9 cellular contexts compared by ENCODE assay signal in the genomic region with DNA sequence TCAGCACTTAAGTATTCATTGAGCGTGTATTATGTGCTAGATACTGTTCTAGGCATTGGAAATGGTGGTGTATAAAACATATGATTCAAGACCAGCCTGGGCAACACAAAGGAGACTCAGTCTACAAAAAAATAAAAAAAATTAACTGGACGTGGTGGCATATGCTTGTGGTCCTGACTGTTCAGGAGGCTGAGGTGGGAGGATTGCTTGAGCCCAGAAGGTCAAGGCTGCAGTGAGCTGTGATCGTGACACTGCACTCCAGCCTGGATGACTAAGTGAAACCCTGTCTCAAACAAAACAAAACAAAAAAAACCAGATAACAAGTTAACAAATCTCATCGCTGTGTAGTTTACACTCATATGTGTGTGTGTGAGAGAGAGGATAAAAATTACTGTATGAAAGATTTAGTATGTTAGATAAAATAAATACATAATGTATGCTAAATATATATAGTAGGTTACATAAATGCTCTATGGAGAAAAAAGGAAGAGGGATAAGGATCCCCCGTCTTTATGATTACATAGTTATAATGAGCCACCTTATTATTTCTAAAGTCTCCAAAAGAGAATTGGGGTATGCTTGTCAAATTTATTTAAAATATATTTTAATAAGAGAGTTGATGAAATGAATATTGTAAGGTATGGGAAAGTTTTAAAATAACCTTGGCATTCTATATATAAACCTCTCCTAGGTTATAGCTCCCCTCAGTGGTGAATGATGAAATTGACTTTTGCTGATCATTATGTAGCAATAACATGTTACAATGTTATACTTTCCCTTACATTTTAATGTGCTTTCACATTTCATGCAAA.
A peak's percentile ranks its signal among the peaks of the same experiment; 100 is the strongest.
DNase-seq lines count a peak whose midpoint lies in the region; ATAC-seq and TF ChIP-seq lines count a peak whose summit lies in the region.
"Had no signal": no experiment of that assay in that cellular context is flagged by ENCODE, and none has a peak within 500 bp of the region (broad histone marks: within the 10 kb centered on the region; RNA-seq: fewer than 3 reads in every experiment).

No MANE protein-coding gene starts in this region.

- H3K9me3 ChIP-seq in Peyer's patch (no peaks in the 10 kb centered on the region), endodermal cell (ENCODE audit: control insufficient read depth, low read length) (peaks cover 10% of the 10 kb centered on the region)

- H3K27ac Mint-ChIP-seq in endodermal cell = peak overlapping the region; percentile 18

- no peaks in the 10 kb centered on the region for H3K27me3 ChIP-seq in Peyer's patch
- no peaks in the 10 kb centered on the region for H3K27me3 ChIP-seq in endodermal cell (ENCODE audit: control insufficient read depth, insufficient read depth, low read length, poor library complexity, severe bottlenecking)
- H3K27me3 ChIP-seq: BLaER1 had no signal

- DNase-seq in DMS 273 (lab: John Stamatoyannopoulos, UW; ENCODE audit: unreplicated experiment) (peak; percentile 71), DMS 273 treated with DMSO at 0.1 percent for 48 hours (lab: John Stamatoyannopoulos, UW) (no peak), Peyer's patch (no peak), endodermal cell (peak; percentile 44), myocyte (ENCODE audit: low read depth) (peak; percentile 51)
- DNase-seq in activated effector memory CD4-positive, alpha-beta T cell treated with anti-CD3 and anti-CD28 coated beads, Interleukin-2, amount 50 U/mL, for 16 hours = no peak
- DNase-seq in stimulated activated CD4-positive, alpha-beta T cell treated with anti-CD3 and anti-CD28 coated beads, Interleukin-2, amount 100 ng/mL, for 24 hours = no peak

- TF ChIP-seq CTCF in Peyer's patch (IDR thresholded peaks at IDR 0.05) (peak; percentile 10 to 88 (median 76)), endodermal cell (conservative IDR thresholded peaks at IDR 0.05) (peak; percentile 88)

- H3K27ac ChIP-seq in Peyer's patch (no peak overlapping the region), endodermal cell (ENCODE audit: low read depth, low read length) (no peak overlapping the region)
- H3K27ac ChIP-seq: BLaER1 had no signal

- no peak overlapping the region for H3K9ac ChIP-seq in endodermal cell (ENCODE audit: extremely low read depth, low read length, poor library complexity, severe bottlenecking)
- H3K9ac ChIP-seq: BLaER1 had no signal

- H3K36me3 Mint-ChIP-seq in endodermal cell (ENCODE audit: low read depth) = peaks cover 6% of the 10 kb centered on the region

- H3K4me1 ChIP-seq in Peyer's patch (no peaks in the 10 kb centered on the region), endodermal cell (ENCODE audit: control insufficient read depth, insufficient read depth, low read length) (no peaks in the 10 kb centered on the region)

- H3K4me3 ChIP-seq in Peyer's patch = no peak overlapping the region
- H3K4me3 ChIP-seq in endodermal cell (ENCODE audit: low read length) = no peak overlapping the region
- H3K4me3 ChIP-seq: BLaER1 had no signal

- 77 to 81% methylated on average over 3 to 5 of the region's 5 CpGs for WGBS in endodermal cell (ENCODE audit: insufficient coverage in 1 of 2, insufficient read length in 1 of 2), 2 experiments

- no peaks in the 10 kb centered on the region for H3K4me1 Mint-ChIP-seq in endodermal cell

- H3K36me3 ChIP-seq in Peyer's patch = no peaks in the 10 kb centered on the region
- peaks cover 3% of the 10 kb centered on the region for H3K36me3 ChIP-seq in endodermal cell (ENCODE audit: control insufficient read depth, insufficient read depth, low read length)
- H3K36me3 ChIP-seq: BLaER1 had no signal

- TF ChIP-seq POLR2A in Peyer's patch (IDR thresholded peaks at IDR 0.05) = no peak

- H3K9me3 Mint-ChIP-seq in endodermal cell = peaks cover 10% of the 10 kb centered on the region

- ATAC-seq in HG03565 (IDR thresholded peaks at IDR 0.05; ENCODE audit: unreplicated experiment) = peak; percentile 40

- H3K4me3 Mint-ChIP-seq in endodermal cell = no peak overlapping the region

- no peaks in the 10 kb centered on the region for H3K27me3 Mint-ChIP-seq in endodermal cell (ENCODE audit: insufficient read depth)

Comparison
In these comparisons a context has a peak if more than half of its experiments do, and no peak if none do; other contexts are left out.
1. DNase-seq: peak in DMS 273 (single experiment), endodermal cell (single experiment) and myocyte (single experiment); none in DMS 273 treated with DMSO at 0.1 percent for 48 hours (single experiment), Peyer's patch (0 of 3), activated effector memory CD4-positive, alpha-beta T cell treated with anti-CD3 and anti-CD28 coated beads, Interleukin-2, amount 50 U/mL, for 16 hours (single experiment) and stimulated activated CD4-positive, alpha-beta T cell treated with anti-CD3 and anti-CD28 coated beads, Interleukin-2, amount 100 ng/mL, for 24 hours (0 of 2).